Comparison of ENCODE assay signal across 21 cellular contexts in genomic region chr18:12621737-12622306, GRCh38. TPM values are rescaled to one million over a fixed set of nuclear protein-coding genes. Genes with fewer than 3 reads are reported as not detected.
DNase-seq lines count a peak whose midpoint lies in the region; ATAC-seq, FAIRE-seq and TF ChIP-seq lines count a peak whose summit lies in the region.
"Had no signal": no experiment of that assay in that cellular context is flagged by ENCODE, and none has a peak within 500 bp of the region (broad histone marks: within the 10 kb centered on the region; RNA-seq: fewer than 3 reads in every experiment).

No MANE protein-coding gene starts in this region.

- H3K9me2 ChIP-seq in PC-3 (replicated peaks; ENCODE audit: low read length) = no peaks in the 10 kb centered on the region

- no peak overlapping the region for H2BK120ac ChIP-seq in trophoblast cell (ENCODE audit: insufficient read depth, low read length, poor library complexity)

- H3K36me3 ChIP-seq in PC-3 (ENCODE audit: low read depth, low read length) (no peaks in the 10 kb centered on the region), trophoblast cell (ENCODE audit: control insufficient read depth in 1 of 2, insufficient read depth in 2 of 2, low read length in 2 of 2) (no peaks in the 10 kb centered on the region), HAP-1 (replicated peaks) (no peaks in the 10 kb centered on the region)
- H3K36me3 ChIP-seq: colonic mucosa, esophagus muscularis mucosa, lower lobe of right lung had no signal

- H3K4me1 ChIP-seq in PC-3 (ENCODE audit: insufficient read depth, low read length) (peaks cover 15% of the 10 kb centered on the region), trophoblast cell (ENCODE audit: control insufficient read depth in 1 of 2, insufficient read depth in 2 of 2, low read length in 2 of 2) (no peaks in the 10 kb centered on the region), HAP-1 (0 out of 2 replicates have a peak, but pooled peaks cover 3% of the 10 kb centered on the region)
- H3K4me1 ChIP-seq: colonic mucosa, esophagus muscularis mucosa, lower lobe of right lung had no signal

- peak; percentile 100 for FAIRE-seq in H54 (lab: Jason Lieb, UNC)

- H4K20me1 ChIP-seq in PC-3 (ENCODE audit: low read length) = no peaks in the 10 kb centered on the region

- no peak overlapping the region for H3K4me3 ChIP-seq in PC-3 (ENCODE audit: low read length)
- H3K4me3 ChIP-seq in choroid plexus epithelial cell (ENCODE audit: low read depth, low read length) = no peak overlapping the region
- H3K4me3 ChIP-seq in trophoblast cell (ENCODE audit: low read depth, low read length) = no peak overlapping the region
- no peak overlapping the region for H3K4me3 ChIP-seq in HAP-1
- H3K4me3 ChIP-seq: colonic mucosa, esophagus muscularis mucosa, lower lobe of right lung had no signal

- H3K18ac ChIP-seq in trophoblast cell (ENCODE audit: low read length) = no peak overlapping the region

- no peaks in the 10 kb centered on the region for H3F3A ChIP-seq in PC-3 (ENCODE audit: low read length, unreplicated experiment)

- POLR2A ChIA-PET in PC-3 (lab: Charles Lee; ENCODE audit: unreplicated experiment) = interaction anchor here (0.7 to 0.9 kb wide), 2 partner anchors 12 to 15 kb away, joined by 3 to 4 read pairs; no protein-coding TSS in a partner anchor

- H2AFZ ChIP-seq in PC-3 (ENCODE audit: low read length) (no peak overlapping the region), trophoblast cell (ENCODE audit: insufficient read depth, low read length, poor library complexity) (no peak overlapping the region)

- no peak overlapping the region for H4K8ac ChIP-seq in trophoblast cell (ENCODE audit: low read depth, low read length)

- H3K27me3 ChIP-seq in PC-3 (ENCODE audit: low read length) = no peaks in the 10 kb centered on the region
- H3K27me3 ChIP-seq in trophoblast cell (ENCODE audit: insufficient read depth, low read length) = no peaks in the 10 kb centered on the region
- no peaks in the 10 kb centered on the region for H3K27me3 ChIP-seq in HAP-1 (ENCODE audit: low read depth)
- H3K27me3 ChIP-seq: colonic mucosa, esophagus muscularis mucosa had no signal

- H3K4me1 Mint-ChIP-seq in effector memory CD8-positive, alpha-beta T cell (ENCODE audit: low read depth in 2 of 2) = no peaks in the 10 kb centered on the region
- H3K4me1 Mint-ChIP-seq: naive thymus-derived CD8-positive, alpha-beta T cell had no signal

- H4K91ac ChIP-seq in trophoblast cell (ENCODE audit: low read depth, low read length) = no peak overlapping the region

- H4K12ac ChIP-seq in trophoblast cell (ENCODE audit: low read depth, low read length) = no peak overlapping the region

- ATAC-seq in PC-3 (peak; percentile 98), HG02938 (IDR thresholded peaks at IDR 0.05; ENCODE audit: unreplicated experiment) (no peak)
- ATAC-seq in effector memory CD8-positive, alpha-beta T cell (replicated peaks) = no peak
- ATAC-seq: CD8-positive, alpha-beta T cell; lower lobe of right lung; naive thymus-derived CD8-positive, alpha-beta T cell had no signal

- H3K79me1 ChIP-seq in trophoblast cell (ENCODE audit: low read length) = no peaks in the 10 kb centered on the region

- CTCF ChIA-PET in PC-3 (lab: Charles Lee) = interaction anchor here (0.6 to 0.7 kb wide), 2 partner anchors 167 to 580 kb away, joined by 3 read pairs; no protein-coding TSS in a partner anchor

- H3K9ac ChIP-seq in PC-3 (ENCODE audit: low read length) = no peak overlapping the region
- H3K9ac ChIP-seq in trophoblast cell (ENCODE audit: low read length) = no peak overlapping the region

- no peak for TF ChIP-seq POLR2A in H54 (IDR thresholded peaks at IDR 0.05; ENCODE audit: low read depth, low read length)

- H3K36me3 Mint-ChIP-seq in effector memory CD8-positive, alpha-beta T cell (ENCODE audit: insufficient read depth) = no peaks in the 10 kb centered on the region
- H3K36me3 Mint-ChIP-seq: CD8-positive, alpha-beta T cell; naive thymus-derived CD8-positive, alpha-beta T cell had no signal

- WGBS in trophoblast cell (ENCODE audit: extremely low coverage, insufficient coverage, insufficient read length) = no CpG with 5 or more reads among the region's 5 CpGs

- in situ Hi-C loops in HAP-1 (cut with MboI; ENCODE audit: low sequenced_read_pairs) = no loop called here

- no peak overlapping the region for H3K4me3 Mint-ChIP-seq in effector memory CD8-positive, alpha-beta T cell
- H3K4me3 Mint-ChIP-seq: CD8-positive, alpha-beta T cell; naive thymus-derived CD8-positive, alpha-beta T cell; type B pancreatic cell had no signal

- no peak overlapping the region for H2BK5ac ChIP-seq in trophoblast cell (ENCODE audit: low read depth, low read length, poor library complexity)

- H2AK5ac ChIP-seq in trophoblast cell (ENCODE audit: low read length) = no peak overlapping the region

- H3K4ac ChIP-seq in trophoblast cell (ENCODE audit: low read depth, low read length) = no peak overlapping the region

- H3K27ac ChIP-seq in PC-3 (ENCODE audit: low read length) (peak overlapping the region; percentile 62), trophoblast cell (ENCODE audit: low read depth, low read length) (no peak overlapping the region)
- H3K27ac ChIP-seq: colonic mucosa, esophagus muscularis mucosa, lower lobe of right lung had no signal

- intact Hi-C loops in PC-3 (cut with micrococcal nuclease) = no loop called here

- H3K9me3 ChIP-seq in PC-3 (ENCODE audit: low read length) (no peaks in the 10 kb centered on the region), trophoblast cell (ENCODE audit: insufficient read depth, low read depth, low read length) (no peaks in the 10 kb centered on the region), HAP-1 (no peaks in the 10 kb centered on the region)
- H3K9me3 ChIP-seq: colonic mucosa, esophagus muscularis mucosa, lower lobe of right lung had no signal

- H2BK12ac ChIP-seq in trophoblast cell (ENCODE audit: low read length) = no peak overlapping the region

- DNase-seq in H54 (ENCODE audit: insufficient read length, low spot score) = peak; percentile 61
- peak; percentile 80 for DNase-seq in PC-3
- DNase-seq in choroid plexus epithelial cell (ENCODE audit: low read depth) = peak; percentile 51
- peak; percentile 37 to 65 for DNase-seq in trophoblast cell
- no peak for DNase-seq in HAP-1 (ENCODE audit: low spot score in 2 of 2)
- DNase-seq in stimulated activated CD4-positive, alpha-beta T cell treated with anti-CD3 and anti-CD28 coated beads, Interleukin-4, amount 100 ng/mL, for 1 hour = no peak
- DNase-seq in effector memory CD8-positive, alpha-beta T cell = no peak
- DNase-seq: activated CD4-positive, alpha-beta T cell treated with anti-CD3 and anti-CD28 coated beads for 48 hours; activated T-cell treated with anti-CD3 and anti-CD28 coated beads, Interleukin-2, amount 50 U/mL, for 1 hour; CD8-positive, alpha-beta T cell; colonic mucosa; GF-D8; KBM-7; lower lobe of right lung; naive thymus-derived CD8-positive, alpha-beta T cell; NCI-H1436; NCI-H510A treated with DMSO at 0.1 percent for 48 hours; stimulated activated CD4-positive, alpha-beta T cell treated with anti-CD3 and anti-CD28 coated beads, Interleukin-2, amount 100 ng/mL, for 24 hours had no signal

- H3K23ac ChIP-seq in trophoblast cell (ENCODE audit: low read length) = no peak overlapping the region

- peaks cover 0 to 4% of the 10 kb centered on the region in 2 donors for H3K27me3 Mint-ChIP-seq in effector memory CD8-positive, alpha-beta T cell
- H3K27me3 Mint-ChIP-seq: type B pancreatic cell had no signal

- H3K14ac ChIP-seq in trophoblast cell (ENCODE audit: low read length) = no peak overlapping the region

- no peaks in the 10 kb centered on the region for H3K9me3 Mint-ChIP-seq in effector memory CD8-positive, alpha-beta T cell
- H3K9me3 Mint-ChIP-seq: CD8-positive, alpha-beta T cell; type B pancreatic cell had no signal

- BruUV-seq in PC-3 (replicated peaks; lab: Mats Ljungman, UMichigan) = no TSS peak

- H3K4me2 ChIP-seq in PC-3 (ENCODE audit: low read length) (peak overlapping the region; percentile 25; the same call in 1 of the 2 replicates), trophoblast cell (ENCODE audit: low read length) (no peak overlapping the region)

- no peak for TF ChIP-seq CTCF in PC-3 (conservative IDR thresholded peaks at IDR 0.05; ENCODE audit: low read depth, low read length)
- TF ChIP-seq CTCF in choroid plexus epithelial cell (conservative IDR thresholded peaks at IDR 0.05; ENCODE audit: low read depth, low read length) = no peak

- H3K27ac Mint-ChIP-seq in effector memory CD8-positive, alpha-beta T cell = no peak overlapping the region
- H3K27ac Mint-ChIP-seq: CD8-positive, alpha-beta T cell; naive thymus-derived CD8-positive, alpha-beta T cell; type B pancreatic cell had no signal

- H3K79me2 ChIP-seq in PC-3 (ENCODE audit: low read length) (peaks cover 15% of the 10 kb centered on the region), trophoblast cell (ENCODE audit: control insufficient read depth, insufficient read depth, low read length, poor library complexity) (no peaks in the 10 kb centered on the region)

RNA-seq across cellular contexts. Expression of gene SPIRE1, which starts 36.1 kb away (rescaled TPM):
- total RNA-seq in PC-3 (2014; rRNA removed) = 29.9 and 32.4 TPM in 2 replicates
- polyA plus RNA-seq in trophoblast cell (2013) = 6.9 and 7.3 TPM in 2 replicates

Comparison
In these comparisons a context has a peak if more than half of its experiments do, and no peak if none do; other contexts are left out.
1. DNase-seq: peak in H54 (single experiment), PC-3 (single experiment), choroid plexus epithelial cell (single experiment) and trophoblast cell (2 of 2); none in HAP-1 (0 of 2), stimulated activated CD4-positive, alpha-beta T cell treated with anti-CD3 and anti-CD28 coated beads, Interleukin-4, amount 100 ng/mL, for 1 hour (single experiment) and effector memory CD8-positive, alpha-beta T cell (0 of 3).